8 cellular contexts compared by ENCODE assay signal in genomic region chr15:63047792-63048114, GRCh38. TPM values are rescaled to one million over a fixed set of nuclear protein-coding genes. Genes with fewer than 3 reads are reported as not detected.
DNase-seq lines count a peak whose midpoint lies in the region; ATAC-seq, FAIRE-seq and TF ChIP-seq lines count a peak whose summit lies in the region.

No MANE protein-coding gene starts in this region.

- H3K4me1 ChIP-seq in K562 (replicated peaks in 1 of 2; ENCODE audit: control insufficient read depth in 2 of 2, insufficient read depth in 2 of 2, low read length in 2 of 2) (peaks cover 25 to 35% of the 10 kb centered on the region in 2 experiments), urinary bladder (ENCODE audit: insufficient read depth) (no peaks in the 10 kb centered on the region)

- CTCF ChIA-PET in K562 (lab: Yijun Ruan, JAX; ENCODE audit: low intra/inter-chr PET ratio), result interaction anchor here (0.6 to 3.9 kb wide), 3 partner anchors 45 to 1103 kb away, joined by 3 to 56 read pairs (median 3); no protein-coding TSS in a partner anchor

- no TSS peak for BruUV-seq in K562 (replicated peaks; lab: Mats Ljungman, UMichigan)

- H3K9me3 ChIP-seq in K562 (replicated peaks; ENCODE audit: control insufficient read depth, insufficient read depth, low read depth, low read length), result no peaks in the 10 kb centered on the region

- H3K9ac ChIP-seq in K562 (ENCODE audit: insufficient read depth in 1 of 2, low read depth in 2 of 2, low read length in 2 of 2), result peak overlapping the region; percentile 75 to 93

- H3K36me3 ChIP-seq in K562 (ENCODE audit: control insufficient read depth, insufficient read depth, low read length) (no peaks in the 10 kb centered on the region), urinary bladder (ENCODE audit: insufficient read depth) (no peaks in the 10 kb centered on the region)

- TF ChIP-seq CTCF in K562 (IDR thresholded peaks at IDR 0.05 in 2 of 3, conservative IDR thresholded peaks at IDR 0.05 in 1 of 3; ENCODE audit: insufficient read depth in 2 of 3, low read depth in 1 of 3, low read length in 3 of 3), result no peak

- H2AFZ ChIP-seq in K562 (ENCODE audit: low read depth, low read length), result peak overlapping the region; percentile 84

- no peak for TF ChIP-seq RAD21 in K562 (CRISPR knock-in tag; conservative IDR thresholded peaks at IDR 0.05 in 1 of 2, IDR thresholded peaks at IDR 0.05 in 1 of 2)

- DNase-seq in activated naive CD4-positive, alpha-beta T cell treated with Interleukin-2 at 50 U/mL for 16 hours, result no peak
- DNase-seq in K562 (ENCODE audit: extremely low read depth in 1 of 4, low spot score in 3 of 4), result no peak
- no peak for DNase-seq in memory B cell (ENCODE audit: low spot score in 2 of 2)
- DNase-seq in NAMALWA (ENCODE audit: low spot score), result no peak

- H3K4me3 ChIP-seq in K562, result peak overlapping the region; percentile 82
- H3K4me3 ChIP-seq in urinary bladder (ENCODE audit: low read depth, low read length), result peak overlapping the region; percentile 83

- in situ Hi-C loops in K562 (cut with MboI), result loop anchor here (5.0 kb wide), 1 partner anchor 35 kb away; no protein-coding TSS in a partner anchor

- H3K4me3 Mint-ChIP-seq in activated naive CD4-positive, alpha-beta T cell treated with anti-CD3 and anti-CD28 coated beads, Interleukin-2, amount 50 U/mL, for 24 hours, result peak overlapping the region; percentile 76
- H3K4me3 Mint-ChIP-seq in memory B cell, result peak overlapping the region; percentile 90

- H3K27ac ChIP-seq in K562 (ENCODE audit: extremely low read depth, low read depth, low read length), result peak overlapping the region; percentile 88
- H3K27ac ChIP-seq in urinary bladder (ENCODE audit: low read depth), result peak overlapping the region; percentile 92

- H3K27me3 Mint-ChIP-seq in activated naive CD4-positive, alpha-beta T cell treated with anti-CD3 and anti-CD28 coated beads, Interleukin-2, amount 50 U/mL, for 24 hours, result peaks cover 35% of the 10 kb centered on the region
- H3K27me3 Mint-ChIP-seq in memory B cell, result peaks cover 20% of the 10 kb centered on the region

- no peaks in the 10 kb centered on the region for H3K9me1 ChIP-seq in K562 (ENCODE audit: control insufficient read depth, insufficient read depth, low read length)

- TF ChIP-seq POLR2A in K562 (conservative IDR thresholded peaks at IDR 0.05), result no peak

- FAIRE-seq in K562 (lab: Jason Lieb, UNC), result no peak

- intact Hi-C loops in K562 (cut with micrococcal nuclease), result loop anchor here (1.0 to 5.0 kb wide), 4 partner anchors 46 to 360 kb away; no protein-coding TSS in a partner anchor

- no peaks in the 10 kb centered on the region for H3K36me3 Mint-ChIP-seq in activated naive CD4-positive, alpha-beta T cell treated with anti-CD3 and anti-CD28 coated beads, Interleukin-2, amount 50 U/mL, for 24 hours
- H3K36me3 Mint-ChIP-seq in memory B cell, result no peaks in the 10 kb centered on the region

- no peak overlapping the region for H3K27ac Mint-ChIP-seq in activated naive CD4-positive, alpha-beta T cell treated with anti-CD3 and anti-CD28 coated beads, Interleukin-2, amount 50 U/mL, for 24 hours
- peak overlapping the region; percentile 58 for H3K27ac Mint-ChIP-seq in memory B cell

- H3K27me3 ChIP-seq in K562 (ENCODE audit: control insufficient read depth in 2 of 2, insufficient read depth in 2 of 2, low read length in 2 of 2), result peaks cover 22 to 32% of the 10 kb centered on the region in 2 experiments

- no peaks in the 10 kb centered on the region for H4K20me1 ChIP-seq in K562 (replicated peaks; ENCODE audit: control insufficient read depth, insufficient read depth, low read length)

- POLR2A ChIA-PET in K562 (lab: Yijun Ruan, JAX), result interaction anchor here (0.6 to 2.3 kb wide), 12 partner anchors 13 to 395 kb away, joined by 3 to 6 read pairs (median 4); no protein-coding TSS in a partner anchor

- ATAC-seq in K562, result no peak
- no peak for ATAC-seq in memory B cell (ENCODE audit: low read depth)
- ATAC-seq in HG02678 (IDR thresholded peaks at IDR 0.05; ENCODE audit: unreplicated experiment), result no peak
- no peak for ATAC-seq in GM19463 (IDR thresholded peaks at IDR 0.05; ENCODE audit: unreplicated experiment)

- peak overlapping the region; percentile 85 for H3K4me2 ChIP-seq in K562 (ENCODE audit: insufficient read depth, low read length)

- TF ChIP-seq EP300 in K562 (IDR thresholded peaks at IDR 0.05; ENCODE audit: low read length), result no peak

- no peaks in the 10 kb centered on the region for H3K9me3 Mint-ChIP-seq in activated naive CD4-positive, alpha-beta T cell treated with anti-CD3 and anti-CD28 coated beads, Interleukin-2, amount 50 U/mL, for 24 hours
- H3K9me3 Mint-ChIP-seq in memory B cell, result no peaks in the 10 kb centered on the region

- WGBS in K562 (ENCODE audit: insufficient coverage, low coverage, missing lambda C conversion rate), result 13% methylated on average over 12 of the region's 12 CpGs
- 12% methylated on average over 12 of the region's 12 CpGs for WGBS in urinary bladder

- peaks cover 42% of the 10 kb centered on the region for H3K79me2 ChIP-seq in K562 (ENCODE audit: control insufficient read depth, insufficient read depth, low read length)

- peaks cover 31% of the 10 kb centered on the region for H3K4me1 Mint-ChIP-seq in activated naive CD4-positive, alpha-beta T cell treated with anti-CD3 and anti-CD28 coated beads, Interleukin-2, amount 50 U/mL, for 24 hours
- peaks cover 26% of the 10 kb centered on the region for H3K4me1 Mint-ChIP-seq in memory B cell

TF ChIP-seq in K562, 482 proteins besides CTCF, POLR2A, EP300 and RAD21 (continues in another document):
- TF ChIP-seq TGIF2 (CRISPR knock-in tag; IDR thresholded peaks at IDR 0.05) (no peak), ELF1 (tag; IDR thresholded peaks at IDR 0.05) (no peak), ARID4B (CRISPR knock-in tag; IDR thresholded peaks at IDR 0.05) (no peak), HBP1 (CRISPR knock-in tag; IDR thresholded peaks at IDR 0.05) (no peak), SIRT6 (IDR thresholded peaks at IDR 0.05; ENCODE audit: low read depth, low read length) (no peak)

RNA-seq across cellular contexts. Expression of gene TPM1, which starts 5.2 kb away (rescaled TPM):
- 40.0 and 70.8 TPM in 2 replicates for total RNA-seq in K562 (2011; cell fraction: chromatin; rRNA removed; ENCODE audit: low replicate concordance)
- 25.8 and 35.0 TPM in 2 replicates for total RNA-seq in K562 (2011; cell fraction: nucleolus; rRNA removed)
- total RNA-seq in K562 (2011; cell fraction: nucleoplasm; rRNA removed), result 50.5 and 78.6 TPM in 2 replicates
- total RNA-seq in K562 (2014; rRNA removed), result 49.9 and 52.9 TPM in 2 replicates
- total RNA-seq in K562 (2014; rRNA removed; fragmentation: Illumina TruSeq; extraction: Trizol), result 49.2 and 51.0 TPM in 2 replicates
- 42.0 and 43.1 TPM in 2 replicates for total RNA-seq in K562 (2015; rRNA removed; fragmentation: Illumina TruSeq; extraction: Trizol)
- 37.2 and 38.5 TPM in 2 replicates for total RNA-seq in K562 (2021)
- polyA plus RNA-seq in K562 (2011; rRNA removed), result 36.0 and 42.1 TPM in 2 replicates
- 14.9 and 22.5 TPM in 2 replicates for polyA plus RNA-seq in K562 (2011; cell fraction: cytosol; rRNA removed)
- 33.8 and 50.9 TPM in 2 replicates for polyA plus RNA-seq in K562 (2011; cell fraction: nucleus; rRNA removed)
- 46.9 and 77.8 TPM in 2 replicates for polyA plus RNA-seq in K562 (2012)
- 40.0 and 49.5 TPM in 2 replicates for polyA plus RNA-seq in K562 (2014; fragmentation: Illumina TruSeq; extraction: Trizol)
- 10 to 100 TPM in 1 of 2 experiments, 1 to 10 TPM in 1; 8.1 to 11.1 TPM for polyA plus RNA-seq in K562 (2014; fragmentation: Nextera tagmentation; extraction: Ambion mirVana)
- polyA plus RNA-seq in K562 (2014; rRNA removed), result 53.9 and 54.5 TPM in 2 replicates
- 28.7 and 39.2 TPM in 2 replicates for polyA minus RNA-seq in K562 (2011; rRNA and poly(A)+ RNA removed)
- 12.6 and 14.0 TPM in 2 replicates for polyA minus RNA-seq in K562 (2011; cell fraction: cytosol; rRNA and poly(A)+ RNA removed)
- polyA minus RNA-seq in K562 (2011; cell fraction: nucleus; rRNA and poly(A)+ RNA removed), result 23.7 and 44.0 TPM in 2 replicates
- total RNA-seq in urinary bladder, result 1,685 TPM
- polyA plus RNA-seq in urinary bladder, result 3,649 TPM

Comparison
In these comparisons a context has a peak if more than half of its experiments do, and no peak if none do; other contexts are left out.
1. RNA of gene TPM1, which starts 5.2 kb away (total RNA-seq): 1,685 TPM in urinary bladder (single experiment); 25.8 to 78.6 TPM in K562; every median in the first group is over 10 times any median in the second.